In genomic region chr20:62924567-62925419, GRCh38 we compare ENCODE assay signal across 8 cellular contexts. TPM values are rescaled to one million over a fixed set of nuclear protein-coding genes. Genes with fewer than 3 reads are reported as not detected.
DNase-seq lines count a peak whose midpoint lies in the region; ATAC-seq and TF ChIP-seq lines count a peak whose summit lies in the region.

No MANE protein-coding gene starts in this region.

- TF ChIP-seq EP300 in SK-N-SH (IDR thresholded peaks at IDR 0.05; ENCODE audit: borderline replicate concordance in 1 of 2, low read depth in 1 of 2, low read length in 1 of 2) = no peak

- peaks cover 0 to 2% of the 10 kb centered on the region in 2 experiments for H3K36me3 ChIP-seq in SK-N-SH (replicated peaks in 1 of 2; ENCODE audit: control insufficient read depth in 1 of 2, insufficient read depth in 2 of 2, low read length in 1 of 2)
- no peaks in the 10 kb centered on the region for H3K36me3 ChIP-seq in muscle layer of duodenum (ENCODE audit: control insufficient read depth in 1 of 2, insufficient read depth in 2 of 2, low read length in 2 of 2)

- H4K20me1 ChIP-seq in SK-N-SH (ENCODE audit: insufficient read depth) = peaks cover 59% of the 10 kb centered on the region

- 31% methylated on average over 15 of the region's 15 CpGs for WGBS in SK-N-SH (ENCODE audit: low lambda C conversion rate)

- peak; percentile 30 for DNase-seq in SK-N-SH
- DNase-seq in RPMI7951 (ENCODE audit: low read depth) = peak; percentile 34
- no peak for DNase-seq in dorsolateral prefrontal cortex
- no peak for DNase-seq in GF-D8 (lab: John Stamatoyannopoulos, UW)

- no peaks in the 10 kb centered on the region for H3K9me2 ChIP-seq in SK-N-SH

- no peaks in the 10 kb centered on the region for H3K9me3 ChIP-seq in SK-N-SH
- no peaks in the 10 kb centered on the region for H3K9me3 ChIP-seq in muscle layer of duodenum (ENCODE audit: control insufficient read depth in 1 of 2, low read length in 2 of 2)

- CTCF ChIA-PET in SK-N-SH (lab: Yijun Ruan, JAX) = interaction anchor here (1.0 to 12.2 kb wide), 8 partner anchors 8 to 102 kb away, joined by 3 to 127 read pairs (median 4); partner anchors contain the start of gene GID8

- H3K27me3 ChIP-seq in SK-N-SH (ENCODE audit: insufficient read depth) = no peaks in the 10 kb centered on the region
- H3K27me3 ChIP-seq in dorsolateral prefrontal cortex = no peaks in the 10 kb centered on the region
- no peaks in the 10 kb centered on the region for H3K27me3 ChIP-seq in muscle layer of duodenum (ENCODE audit: low read depth, low read length)

- H3K79me2 ChIP-seq in SK-N-SH (ENCODE audit: insufficient read depth) = peaks cover 97% of the 10 kb centered on the region

- peak overlapping the region; percentile 85 for H3K4me2 ChIP-seq in SK-N-SH

- intact Hi-C loops in dorsolateral prefrontal cortex (cut with DNase I) = loop anchor here in 1 of 2 donors (5.0 kb wide), 1 partner anchor 47 kb away; no protein-coding TSS in a partner anchor

- TF ChIP-seq CTCF in SK-N-SH (IDR thresholded peaks at IDR 0.05) (no peak), dorsolateral prefrontal cortex (IDR thresholded peaks at IDR 0.05 in 54 of 56, conservative IDR thresholded peaks at IDR 0.05 in 2 of 56; ENCODE audit: low read depth in 1 of 56, partially characterized antibody in 56 of 56) (no peak)

- peak overlapping the region; percentile 86 to 88 for H3K27ac ChIP-seq in SK-N-SH (ENCODE audit: low read depth in 2 of 2, low read length in 1 of 2)
- peak overlapping the region in 55 of 59 donors; percentile 24 to 99 (median 96) for H3K27ac ChIP-seq in dorsolateral prefrontal cortex
- H3K27ac ChIP-seq in muscle layer of duodenum (ENCODE audit: low read length) = peak overlapping the region; percentile 98

- POLR2A ChIA-PET in SK-N-SH (lab: Yijun Ruan, JAX) = interaction anchor here (1.3 kb wide), 1 partner anchor 13 kb away, joined by 3 read pairs; the partner anchor contains the start of gene GID8

- H3K4me1 ChIP-seq in SK-N-SH (ENCODE audit: control insufficient read depth in 1 of 2, insufficient read depth in 2 of 2, low read depth in 1 of 2, low read length in 1 of 2) = peaks cover 26 to 42% of the 10 kb centered on the region in 2 experiments; a peak in 3 of 4 replicates
- peaks cover 29 to 81% of the 10 kb centered on the region in 2 donors for H3K4me1 ChIP-seq in muscle layer of duodenum (ENCODE audit: control insufficient read depth in 1 of 2, insufficient read depth in 2 of 2, low read length in 2 of 2)

- peak overlapping the region; percentile 86 to 95 for H3K4me3 ChIP-seq in SK-N-SH (ENCODE audit: low read depth in 2 of 2, low read length in 1 of 2)
- H3K4me3 ChIP-seq in dorsolateral prefrontal cortex = peak overlapping the region; percentile 69 to 98 (median 94)
- H3K4me3 ChIP-seq in muscle layer of duodenum (ENCODE audit: low read depth in 1 of 2, low read length in 2 of 2) = peak overlapping the region; percentile 96 to 97

- H2AFZ ChIP-seq in SK-N-SH (ENCODE audit: low read depth) = no peak overlapping the region

- H3F3A ChIP-seq in SK-N-SH (replicated peaks; ENCODE audit: insufficient read depth) = peaks cover 21% of the 10 kb centered on the region

- H3K9ac ChIP-seq in SK-N-SH = peak overlapping the region; percentile 97

- no peak for TF ChIP-seq RAD21 in SK-N-SH (IDR thresholded peaks at IDR 0.05; ENCODE audit: low read length)

- ATAC-seq in SK-N-SH treated with all-trans-retinoic acid at 6 μM for 48 hours = no peak; the same call in 2 of the 3 replicates
- ATAC-seq in GM21381 (IDR thresholded peaks at IDR 0.05; ENCODE audit: unreplicated experiment) = no peak
- no peak for ATAC-seq in HG03159 (IDR thresholded peaks at IDR 0.05; ENCODE audit: unreplicated experiment)

TF ChIP-seq in SK-N-SH, 30 proteins besides CTCF, POLR2A, EP300 and RAD21 (continues in another document):
- TF ChIP-seq IRF3 (IDR thresholded peaks at IDR 0.05; ENCODE audit: low read depth, low read length) = no peak
- no peak for TF ChIP-seq POLR2AphosphoS5 (IDR thresholded peaks at IDR 0.05; ENCODE audit: low read depth, low read length)
- no peak for TF ChIP-seq YY1 (IDR thresholded peaks at IDR 0.05; ENCODE audit: low read depth)
- no peak for TF ChIP-seq ZBTB33 (IDR thresholded peaks at IDR 0.05; ENCODE audit: borderline replicate concordance, low read depth)
- TF ChIP-seq SIN3A (IDR thresholded peaks at IDR 0.05; ENCODE audit: borderline replicate concordance, low read depth, low read length) = no peak

TF ChIP-seq in SK-N-SH treated with all-trans-retinoic acid at 6 μM for 48 hours, 23 proteins besides CTCF, POLR2A, EP300 and RAD21:
- no peak for TF ChIP-seq SNAI2 (CRISPR knock-in tag; IDR thresholded peaks at IDR 0.05)

RNA-seq across cellular contexts. Expression of gene DIDO1, which starts 1.5 kb away (rescaled TPM):
- 14.7 and 15.6 TPM in 2 replicates for polyA plus RNA-seq in SK-N-SH (2012; rRNA removed)
- polyA plus RNA-seq in SK-N-SH (2012; cell fraction: cytosol; rRNA removed) = 9.5 and 11.1 TPM in 2 replicates
- 59.9 and 69.2 TPM in 2 replicates for polyA plus RNA-seq in SK-N-SH (2012; cell fraction: nucleus; rRNA removed)
- 30.0 and 32.1 TPM in 2 replicates for total RNA-seq in RPMI7951 (2014; rRNA removed; shearing (Covaris generic))
- total RNA-seq in dorsolateral prefrontal cortex = 10 to 100 TPM; 37.4 to 68.3 (median 49.5) TPM

RNA-seq across cellular contexts. Expression of gene GID8, which starts 13.2 kb away (rescaled TPM):
- polyA plus RNA-seq in SK-N-SH (2012; rRNA removed) = 18.1 and 18.7 TPM in 2 replicates
- 18.8 and 19.9 TPM in 2 replicates for polyA plus RNA-seq in SK-N-SH (2012; cell fraction: cytosol; rRNA removed)
- 13.2 and 15.2 TPM in 2 replicates for polyA plus RNA-seq in SK-N-SH (2012; cell fraction: nucleus; rRNA removed)
- total RNA-seq in RPMI7951 (2014; rRNA removed; shearing (Covaris generic)) = 25.4 and 29.4 TPM in 2 replicates
- total RNA-seq in dorsolateral prefrontal cortex = 10 to 100 TPM; 27.0 to 46.6 (median 36.3) TPM

RNA-seq across cellular contexts. Expression of gene SLC17A9, which starts 27.7 kb away (rescaled TPM):
- not detected in 2 replicates for polyA plus RNA-seq in SK-N-SH (2012; rRNA removed)
- 0.01 TPM in 1 of 2 replicates, not detected in the other for polyA plus RNA-seq in SK-N-SH (2012; cell fraction: cytosol; rRNA removed)
- polyA plus RNA-seq in SK-N-SH (2012; cell fraction: nucleus; rRNA removed) = 0.19 and 0.23 TPM in 2 replicates
- total RNA-seq in RPMI7951 (2014; rRNA removed; shearing (Covaris generic)) = 4.8 and 6.3 TPM in 2 replicates
- total RNA-seq in dorsolateral prefrontal cortex = 10 to 100 TPM in 1 of 120 experiments, 1 to 10 TPM in 115, under 1 TPM in 4; 0.58 to 11.1 (median 2.8) TPM

Comparison
In these comparisons a context has a peak if more than half of its experiments do, and no peak if none do; other contexts are left out.
1. DNase-seq: peak in SK-N-SH (single experiment) and RPMI7951 (single experiment); none in dorsolateral prefrontal cortex (0 of 10) and GF-D8 (single experiment).
2. Peak in every context shown above with its lines, with median percentiles within 50 percentile points of each other: H3K27ac ChIP-seq and H3K4me3 ChIP-seq.